ENCODE assay signal across 8 cellular contexts in the genomic region with DNA sequence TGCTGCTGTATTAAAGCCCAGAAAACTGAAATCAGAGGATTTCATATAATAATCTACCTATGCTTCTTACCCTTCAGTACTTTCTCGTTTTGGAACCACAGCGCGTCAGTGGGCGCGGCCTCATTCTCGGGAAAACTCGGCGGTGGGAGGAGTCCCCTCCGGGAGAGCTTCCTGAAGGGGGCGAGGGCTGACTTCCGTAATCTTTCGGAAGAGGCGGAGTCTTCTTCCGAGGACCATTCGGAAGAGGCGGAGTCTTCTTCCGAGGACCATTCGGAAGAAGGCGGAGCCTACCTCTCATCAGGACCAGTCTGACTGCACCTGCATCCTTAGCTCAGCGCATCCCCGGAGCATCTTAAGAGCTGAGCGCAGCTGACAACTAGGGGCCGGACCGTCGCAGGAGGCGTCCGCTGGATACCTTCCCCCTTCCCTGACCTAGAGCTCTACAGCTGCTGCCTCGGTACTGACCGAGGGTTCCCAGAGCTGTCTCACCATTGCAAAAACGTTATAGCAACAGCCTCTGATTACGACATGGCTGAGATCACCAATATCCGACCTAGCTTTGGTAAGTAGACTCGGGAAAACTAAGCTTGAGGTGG. TPM values are rescaled to one million over a fixed set of nuclear protein-coding genes. Genes with fewer than 3 reads are reported as not detected.
A peak's percentile ranks its signal among the peaks of the same experiment; 100 is the strongest.
DNase-seq lines count a peak whose midpoint lies in the region; ATAC-seq and TF ChIP-seq lines count a peak whose summit lies in the region.

A gene with protein sequence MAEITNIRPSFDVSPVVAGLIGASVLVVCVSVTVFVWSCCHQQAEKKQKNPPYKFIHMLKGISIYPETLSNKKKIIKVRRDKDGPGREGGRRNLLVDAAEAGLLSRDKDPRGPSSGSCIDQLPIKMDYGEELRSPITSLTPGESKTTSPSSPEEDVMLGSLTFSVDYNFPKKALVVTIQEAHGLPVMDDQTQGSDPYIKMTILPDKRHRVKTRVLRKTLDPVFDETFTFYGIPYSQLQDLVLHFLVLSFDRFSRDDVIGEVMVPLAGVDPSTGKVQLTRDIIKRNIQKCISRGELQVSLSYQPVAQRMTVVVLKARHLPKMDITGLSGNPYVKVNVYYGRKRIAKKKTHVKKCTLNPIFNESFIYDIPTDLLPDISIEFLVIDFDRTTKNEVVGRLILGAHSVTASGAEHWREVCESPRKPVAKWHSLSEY (plus strand): TSS at position 334 of the 596 bp plus-strand sequence. CDS start 195 bp downstream, at position 529.

- intact Hi-C loops in left ventricle myocardium inferior (cut with micrococcal nuclease) = no loop called here
- intact Hi-C loops in posterior vena cava (cut with DNase I) = no loop called here
- intact Hi-C loops in upper lobe of right lung (cut with DNase I) = no loop called here

- H3K4me1 ChIP-seq in left ventricle myocardium inferior (peaks cover 54% of the 10 kb centered on the region), upper lobe of right lung (peaks cover 19% of the 10 kb centered on the region)

- ATAC-seq in GM18499 (IDR thresholded peaks at IDR 0.05; ENCODE audit: insufficient read depth, unreplicated experiment) (peak; percentile 44), HG02970 (IDR thresholded peaks at IDR 0.05; ENCODE audit: low FRiP score, unreplicated experiment) (peak; percentile 67), upper lobe of right lung (peak; percentile 96)

- peaks cover 49% of the 10 kb centered on the region for H3K4me1 Mint-ChIP-seq in T-helper 2 cell treated with Interferon-gamma antibody and Interleukin-4, amounts not matched to agents 5 μg/mL and 100 μg/mL, for 36 hours (ENCODE audit: low read depth)

- H3K36me3 ChIP-seq in left ventricle myocardium inferior = peaks cover 4% of the 10 kb centered on the region
- H3K36me3 ChIP-seq in upper lobe of right lung = peaks cover 12% of the 10 kb centered on the region

- H3K27ac ChIP-seq in left ventricle myocardium inferior (replicated peaks) (peak within 1 kb of the TSS; percentile 90), upper lobe of right lung (peak within 1 kb of the TSS; percentile 83)

- H3K36me3 Mint-ChIP-seq in T-helper 2 cell treated with Interferon-gamma antibody and Interleukin-4, amounts not matched to agents 5 μg/mL and 100 μg/mL, for 36 hours (ENCODE audit: low read depth) = peaks cover 12% of the 10 kb centered on the region

- peak; percentile 18 for TF ChIP-seq CTCF in left ventricle myocardium inferior (IDR thresholded peaks at IDR 0.05; ENCODE audit: borderline replicate concordance)
- TF ChIP-seq CTCF in upper lobe of right lung (IDR thresholded peaks at IDR 0.05) = no peak

- H3K9me3 ChIP-seq in left ventricle myocardium inferior (replicated peaks) (no peaks in the 10 kb centered on the region), upper lobe of right lung (no peaks in the 10 kb centered on the region)

- peak within 1 kb of the TSS; percentile 94 for H3K4me3 Mint-ChIP-seq in T-helper 2 cell treated with Interferon-gamma antibody and Interleukin-4, amounts not matched to agents 5 μg/mL and 100 μg/mL, for 36 hours

- H3K27me3 ChIP-seq in left ventricle myocardium inferior (ENCODE audit: low read depth) = no peaks in the 10 kb centered on the region
- no peaks in the 10 kb centered on the region for H3K27me3 ChIP-seq in upper lobe of right lung

- no peaks in the 10 kb centered on the region for H3K27me3 Mint-ChIP-seq in T-helper 2 cell treated with Interferon-gamma antibody and Interleukin-4, amounts not matched to agents 5 μg/mL and 100 μg/mL, for 36 hours (ENCODE audit: low read depth)

- H3K9me3 Mint-ChIP-seq in T-helper 2 cell treated with Interferon-gamma antibody and Interleukin-4, amounts not matched to agents 5 μg/mL and 100 μg/mL, for 36 hours = no peaks in the 10 kb centered on the region

- H3K4me3 ChIP-seq in left ventricle myocardium inferior (peak within 1 kb of the TSS; percentile 67), upper lobe of right lung (peak within 1 kb of the TSS; percentile 61)

- H3K27ac Mint-ChIP-seq in T-helper 2 cell treated with Interferon-gamma antibody and Interleukin-4, amounts not matched to agents 5 μg/mL and 100 μg/mL, for 36 hours = peak within 1 kb of the TSS; percentile 92

- DNase-seq in NCI-H2029 (lab: John Stamatoyannopoulos, UW) (peak; percentile 98), anterior cingulate cortex (lab: John Stamatoyannopoulos, UW) (peak; percentile 50 to 98 (median 93)), left ventricle myocardium inferior (peak; percentile 95), posterior vena cava (ENCODE audit: low spot score) (peak; percentile 98), upper lobe of right lung (peak; percentile 96)
- peak; percentile 93 for DNase-seq in T-helper 2 cell treated with Interferon-gamma antibody and Interleukin-4, amounts not matched to agents 5 μg/mL and 100 μg/mL, for 36 hours (ENCODE audit: low spot score)

RNA-seq across cellular contexts. Expression of the gene that starts here (rescaled TPM):
- 11.1 TPM for total RNA-seq in left ventricle myocardium inferior
- 10 to 100 TPM; 20.8 to 23.9 TPM for total RNA-seq in posterior vena cava
- total RNA-seq in upper lobe of right lung = 8.9 TPM

Comparison
In these comparisons a context has a peak if more than half of its experiments do, and no peak if none do; other contexts are left out.
1. Peak in every context shown above with its lines: DNase-seq, ATAC-seq, H3K4me3 ChIP-seq and H3K27ac ChIP-seq.
2. ATAC-seq: peak in every context shown above with its lines; median percentile 96 in upper lobe of right lung; 67 in HG02970; 44 in GM18499.